9 cellular contexts compared by ENCODE assay signal in genomic region chr15:48965972-48966371, GRCh38. TPM values are rescaled to one million over a fixed set of nuclear protein-coding genes. Genes with fewer than 3 reads are reported as not detected.
DNase-seq lines count a peak whose midpoint lies in the region; ATAC-seq and TF ChIP-seq lines count a peak whose summit lies in the region.
"Had no signal": no experiment of that assay in that cellular context is flagged by ENCODE, and none has a peak within 500 bp of the region (broad histone marks: within the 10 kb centered on the region; RNA-seq: fewer than 3 reads in every experiment).

No MANE protein-coding gene starts in this region.

- ATAC-seq in GM21390 (IDR thresholded peaks at IDR 0.05; ENCODE audit: unreplicated experiment): peak; percentile 59
- ATAC-seq in stimulated activated naive B cell treated with anti-CD40 and anti-IgM and Interleukin-4, amounts not matched to agents 10 μg/mL and 1 μg/mL and 100 μg/mL, for 72 hours (replicated peaks): peak; percentile 57 to 66
- ATAC-seq in psoas muscle: no peak

- no peaks in the 10 kb centered on the region for H3K9me3 Mint-ChIP-seq in activated T-helper 2 cell treated with anti-CD3 and anti-CD28 coated beads, Interferon-gamma antibody, Interleukin-2, Interleukin-4, amounts not matched to agents 10 μg/mL and 5 μg/mL and 100 μg/mL, durations not matched to agents 14 hours and 24 hours and 36 hours
- no peaks in the 10 kb centered on the region for H3K9me3 Mint-ChIP-seq in stimulated activated naive B cell treated with anti-CD40 and anti-IgM and Interleukin-4, amounts not matched to agents 10 μg/mL and 1 μg/mL and 100 μg/mL, for 72 hours

- H3K27me3 Mint-ChIP-seq in activated T-helper 2 cell treated with anti-CD3 and anti-CD28 coated beads, Interferon-gamma antibody, Interleukin-2, Interleukin-4, amounts not matched to agents 10 μg/mL and 5 μg/mL and 100 μg/mL, durations not matched to agents 14 hours and 24 hours and 36 hours (ENCODE audit: low read depth): no peaks in the 10 kb centered on the region
- H3K27me3 Mint-ChIP-seq in stimulated activated naive B cell treated with anti-CD40 and anti-IgM and Interleukin-4, amounts not matched to agents 10 μg/mL and 1 μg/mL and 100 μg/mL, for 72 hours: peaks cover 51 to 56% of the 10 kb centered on the region in 2 donors

- no peak for DNase-seq in GM12864 (ENCODE audit: low read depth)
- peak; percentile 75 for DNase-seq in HT1080 (ENCODE audit: low read depth)
- DNase-seq in activated T-helper 2 cell treated with anti-CD3 and anti-CD28 coated beads, Interferon-gamma antibody, Interleukin-2, Interleukin-4, amounts not matched to agents 10 μg/mL and 5 μg/mL and 100 μg/mL, durations not matched to agents 14 hours and 24 hours and 36 hours (ENCODE audit: low spot score): no peak
- DNase-seq in stimulated activated naive B cell treated with anti-CD40 and anti-IgM and Interleukin-4, amounts not matched to agents 10 μg/mL and 1 μg/mL and 100 μg/mL, for 72 hours: no peak
- no peak for DNase-seq in effector CD8-positive, alpha-beta T cell (lab: John Stamatoyannopoulos, UW)
- no peak for DNase-seq in central memory CD4-positive, alpha-beta T cell
- DNase-seq in psoas muscle: no peak

- peaks cover 72% of the 10 kb centered on the region for H3K4me1 Mint-ChIP-seq in activated T-helper 2 cell treated with anti-CD3 and anti-CD28 coated beads, Interferon-gamma antibody, Interleukin-2, Interleukin-4, amounts not matched to agents 10 μg/mL and 5 μg/mL and 100 μg/mL, durations not matched to agents 14 hours and 24 hours and 36 hours (ENCODE audit: low read depth)
- H3K4me1 Mint-ChIP-seq in stimulated activated naive B cell treated with anti-CD40 and anti-IgM and Interleukin-4, amounts not matched to agents 10 μg/mL and 1 μg/mL and 100 μg/mL, for 72 hours: peaks cover 17 to 21% of the 10 kb centered on the region in 2 donors

- H3K4me3 Mint-ChIP-seq in activated T-helper 2 cell treated with anti-CD3 and anti-CD28 coated beads, Interferon-gamma antibody, Interleukin-2, Interleukin-4, amounts not matched to agents 10 μg/mL and 5 μg/mL and 100 μg/mL, durations not matched to agents 14 hours and 24 hours and 36 hours (ENCODE audit: low read depth): peak overlapping the region; percentile 16
- H3K4me3 Mint-ChIP-seq in stimulated activated naive B cell treated with anti-CD40 and anti-IgM and Interleukin-4, amounts not matched to agents 10 μg/mL and 1 μg/mL and 100 μg/mL, for 72 hours: no peak overlapping the region

- H3K4me1 ChIP-seq in psoas muscle: peaks cover 16% of the 10 kb centered on the region

- peak overlapping the region; percentile 97 for H3K27ac Mint-ChIP-seq in activated T-helper 2 cell treated with anti-CD3 and anti-CD28 coated beads, Interferon-gamma antibody, Interleukin-2, Interleukin-4, amounts not matched to agents 10 μg/mL and 5 μg/mL and 100 μg/mL, durations not matched to agents 14 hours and 24 hours and 36 hours
- no peak overlapping the region for H3K27ac Mint-ChIP-seq in stimulated activated naive B cell treated with anti-CD40 and anti-IgM and Interleukin-4, amounts not matched to agents 10 μg/mL and 1 μg/mL and 100 μg/mL, for 72 hours

- peak; percentile 32 for TF ChIP-seq CTCF in GM12864 (IDR thresholded peaks at IDR 0.05; ENCODE audit: low read depth, low read length, missing control alignments)
- TF ChIP-seq CTCF in psoas muscle (IDR thresholded peaks at IDR 0.05): no peak

- intact Hi-C loops in activated T-helper 2 cell treated with anti-CD3 and anti-CD28 coated beads, Interferon-gamma antibody, Interleukin-2, Interleukin-4, amounts not matched to agents 10 μg/mL and 5 μg/mL and 100 μg/mL, durations not matched to agents 14 hours and 24 hours and 36 hours (cut with micrococcal nuclease): loop anchor here (1.0 to 5.0 kb wide), 8 partner anchors 20 to 189 kb away; partner anchors contain the start of genes CEP152, COPS2, EID1 and SECISBP2L
- intact Hi-C loops in psoas muscle (cut with DNase I): no loop called here

- no peaks in the 10 kb centered on the region for H3K9me3 ChIP-seq in psoas muscle
- H3K9me3 ChIP-seq: SJSA1 had no signal

- H3K36me3 Mint-ChIP-seq in activated T-helper 2 cell treated with anti-CD3 and anti-CD28 coated beads, Interferon-gamma antibody, Interleukin-2, Interleukin-4, amounts not matched to agents 10 μg/mL and 5 μg/mL and 100 μg/mL, durations not matched to agents 14 hours and 24 hours and 36 hours (ENCODE audit: low read depth): peaks cover 12% of the 10 kb centered on the region
- H3K36me3 Mint-ChIP-seq in stimulated activated naive B cell treated with anti-CD40 and anti-IgM and Interleukin-4, amounts not matched to agents 10 μg/mL and 1 μg/mL and 100 μg/mL, for 72 hours: no peaks in the 10 kb centered on the region

- no peak overlapping the region for H3K27ac ChIP-seq in psoas muscle
- H3K27ac ChIP-seq: SJSA1 had no signal

- no peaks in the 10 kb centered on the region for H3K36me3 ChIP-seq in psoas muscle (ENCODE audit: insufficient read depth in 1 of 2, low read depth in 1 of 2)
- H3K36me3 ChIP-seq: SJSA1 had no signal

- no peaks in the 10 kb centered on the region for H3K27me3 ChIP-seq in psoas muscle (ENCODE audit: insufficient read depth in 3 of 3, low read length in 2 of 3)
- H3K27me3 ChIP-seq: SJSA1 had no signal

- H3K4me3 ChIP-seq in GM12864 (ENCODE audit: low read depth, low read length) (no peak overlapping the region), psoas muscle (no peak overlapping the region)
- H3K4me3 ChIP-seq: SJSA1 had no signal

RNA-seq across cellular contexts. Expression of gene SHC4, which starts 2.3 kb away (rescaled TPM):
- total RNA-seq in HT1080 (2014; rRNA removed; shearing (Covaris generic)): 1.0 and 2.0 TPM in 2 replicates
- polyA plus RNA-seq in HT1080 (2015; cell fraction: cytosol; rRNA removed): 1.6 and 2.1 TPM in 2 replicates
- polyA plus RNA-seq in HT1080 (2015; cell fraction: nucleus; rRNA removed): 2.9 and 4.1 TPM in 2 replicates
- total RNA-seq in activated T-helper 2 cell treated with anti-CD3 and anti-CD28 coated beads, Interferon-gamma antibody, Interleukin-2, Interleukin-4, amounts not matched to agents 10 μg/mL and 5 μg/mL and 100 μg/mL, durations not matched to agents 14 hours and 24 hours and 36 hours: 8.3 and 8.9 TPM in 2 replicates
- total RNA-seq in psoas muscle: 1 to 10 TPM in 1 of 4 donors, under 1 TPM in 2, not detected in 1; 0.14 to 1.0 (median 0.49) TPM
- polyA plus RNA-seq in psoas muscle: under 1 TPM; 0.10 to 0.36 (median 0.14) TPM

Comparison
In these comparisons a context has a peak if more than half of its experiments do, and no peak if none do; other contexts are left out.
1. ATAC-seq: peak in GM21390 (single experiment) and stimulated activated naive B cell treated with anti-CD40 and anti-IgM and Interleukin-4, amounts not matched to agents 10 μg/mL and 1 μg/mL and 100 μg/mL, for 72 hours (2 of 2); none in psoas muscle (0 of 4).